Comparison of ENCODE assay signal across 1 cellular context in the genomic region with DNA sequence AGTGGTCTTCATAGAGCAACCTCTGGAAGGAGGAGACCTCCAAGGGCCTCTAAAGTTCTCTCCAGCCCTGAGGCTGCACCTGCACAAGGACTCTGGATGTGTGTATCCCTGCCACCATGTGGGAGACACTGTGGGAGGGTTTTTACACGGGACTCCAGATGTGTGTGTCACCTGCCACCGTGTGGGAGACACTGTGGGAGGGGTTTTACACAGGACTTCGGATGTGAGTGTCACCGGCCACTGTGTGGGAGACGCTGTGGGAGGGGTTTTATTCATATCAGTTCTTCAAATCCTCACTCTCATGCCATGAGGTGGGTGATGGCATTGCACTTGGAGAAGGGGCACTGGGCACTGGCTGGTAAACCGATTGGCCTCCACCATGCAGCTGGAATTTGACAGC.
TF ChIP-seq lines count a peak whose summit lies in the region.

No MANE protein-coding gene starts in this region.

TF ChIP-seq in HEK293, 187 proteins besides CTCF, POLR2A, EP300 and RAD21 (continued from another document):
- TF ChIP-seq SCRT2 (tag by site-specific recombination; IDR thresholded peaks at IDR 0.05) (no peak), ZNF366 (tag by site-specific recombination; conservative IDR thresholded peaks at IDR 0.05) (no peak), ZNF416 (tag by site-specific recombination; IDR thresholded peaks at IDR 0.05) (no peak), ZFP69B (tag by site-specific recombination; IDR thresholded peaks at IDR 0.05) (no peak), HOXA7 (CRISPR knock-in tag; IDR thresholded peaks at IDR 0.05; ENCODE audit: borderline replicate concordance) (no peak), ZNF140 (tag by site-specific recombination; IDR thresholded peaks at IDR 0.05) (no peak), ZNF423 (tag by site-specific recombination; IDR thresholded peaks at IDR 0.05) (no peak), ZFHX2 (tag by site-specific recombination; conservative IDR thresholded peaks at IDR 0.05) (peak; percentile 78), KLF7 (tag by site-specific recombination; IDR thresholded peaks at IDR 0.05; ENCODE audit: borderline replicate concordance) (no peak), ZNF560 (tag by site-specific recombination; IDR thresholded peaks at IDR 0.05; ENCODE audit: borderline replicate concordance) (no peak), EGR2 (tag by site-specific recombination; IDR thresholded peaks at IDR 0.05; ENCODE audit: low read depth) (peak; percentile 93)
- TF ChIP-seq, protein P1, sequence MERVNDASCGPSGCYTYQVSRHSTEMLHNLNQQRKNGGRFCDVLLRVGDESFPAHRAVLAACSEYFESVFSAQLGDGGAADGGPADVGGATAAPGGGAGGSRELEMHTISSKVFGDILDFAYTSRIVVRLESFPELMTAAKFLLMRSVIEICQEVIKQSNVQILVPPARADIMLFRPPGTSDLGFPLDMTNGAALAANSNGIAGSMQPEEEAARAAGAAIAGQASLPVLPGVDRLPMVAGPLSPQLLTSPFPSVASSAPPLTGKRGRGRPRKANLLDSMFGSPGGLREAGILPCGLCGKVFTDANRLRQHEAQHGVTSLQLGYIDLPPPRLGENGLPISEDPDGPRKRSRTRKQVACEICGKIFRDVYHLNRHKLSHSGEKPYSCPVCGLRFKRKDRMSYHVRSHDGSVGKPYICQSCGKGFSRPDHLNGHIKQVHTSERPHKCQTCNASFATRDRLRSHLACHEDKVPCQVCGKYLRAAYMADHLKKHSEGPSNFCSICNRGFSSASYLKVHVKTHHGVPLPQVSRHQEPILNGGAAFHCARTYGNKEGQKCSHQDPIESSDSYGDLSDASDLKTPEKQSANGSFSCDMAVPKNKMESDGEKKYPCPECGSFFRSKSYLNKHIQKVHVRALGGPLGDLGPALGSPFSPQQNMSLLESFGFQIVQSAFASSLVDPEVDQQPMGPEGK (tag by site-specific recombination; IDR thresholded peaks at IDR 0.05): no peak
- TF ChIP-seq, protein P2, sequence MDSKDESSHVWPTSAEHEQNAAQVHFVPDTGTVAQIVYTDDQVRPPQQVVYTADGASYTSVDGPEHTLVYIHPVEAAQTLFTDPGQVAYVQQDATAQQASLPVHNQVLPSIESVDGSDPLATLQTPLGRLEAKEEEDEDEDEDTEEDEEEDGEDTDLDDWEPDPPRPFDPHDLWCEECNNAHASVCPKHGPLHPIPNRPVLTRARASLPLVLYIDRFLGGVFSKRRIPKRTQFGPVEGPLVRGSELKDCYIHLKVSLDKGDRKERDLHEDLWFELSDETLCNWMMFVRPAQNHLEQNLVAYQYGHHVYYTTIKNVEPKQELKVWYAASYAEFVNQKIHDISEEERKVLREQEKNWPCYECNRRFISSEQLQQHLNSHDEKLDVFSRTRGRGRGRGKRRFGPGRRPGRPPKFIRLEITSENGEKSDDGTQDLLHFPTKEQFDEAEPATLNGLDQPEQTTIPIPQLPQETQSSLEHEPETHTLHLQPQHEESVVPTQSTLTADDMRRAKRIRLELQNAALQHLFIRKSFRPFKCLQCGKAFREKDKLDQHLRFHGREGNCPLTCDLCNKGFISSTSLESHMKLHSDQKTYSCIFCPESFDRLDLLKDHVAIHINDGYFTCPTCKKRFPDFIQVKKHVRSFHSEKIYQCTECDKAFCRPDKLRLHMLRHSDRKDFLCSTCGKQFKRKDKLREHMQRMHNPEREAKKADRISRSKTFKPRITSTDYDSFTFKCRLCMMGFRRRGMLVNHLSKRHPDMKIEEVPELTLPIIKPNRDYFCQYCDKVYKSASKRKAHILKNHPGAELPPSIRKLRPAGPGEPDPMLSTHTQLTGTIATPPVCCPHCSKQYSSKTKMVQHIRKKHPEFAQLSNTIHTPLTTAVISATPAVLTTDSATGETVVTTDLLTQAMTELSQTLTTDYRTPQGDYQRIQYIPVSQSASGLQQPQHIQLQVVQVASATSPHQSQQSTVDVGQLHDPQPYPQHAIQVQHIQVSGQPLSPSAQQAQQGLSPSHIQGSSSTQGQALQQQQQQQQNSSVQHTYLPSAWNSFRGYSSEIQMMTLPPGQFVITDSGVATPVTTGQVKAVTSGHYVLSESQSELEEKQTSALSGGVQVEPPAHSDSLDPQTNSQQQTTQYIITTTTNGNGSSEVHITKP (tag by site-specific recombination; IDR thresholded peaks at IDR 0.05): no peak
